ENCODE assay signal across 21 cellular contexts in the genomic region with DNA sequence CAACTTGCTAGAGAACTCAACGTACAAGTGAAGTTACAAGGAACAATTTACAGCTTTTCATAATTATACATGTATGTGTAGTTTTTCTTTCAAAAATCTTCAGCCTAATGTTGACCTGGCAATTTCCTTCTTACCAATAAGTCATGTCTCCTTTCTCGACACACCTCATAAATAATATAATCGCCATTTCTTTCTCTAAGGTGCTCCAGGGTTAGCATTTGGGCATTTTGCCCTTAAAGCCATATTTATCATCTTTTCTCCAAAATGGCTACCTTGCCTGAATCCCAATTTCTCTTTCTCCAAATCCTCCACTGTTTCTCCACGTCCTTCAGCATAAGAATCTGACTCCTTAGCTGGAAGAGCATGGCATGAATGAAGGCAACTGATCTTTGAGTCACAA. TPM values are rescaled to one million over a fixed set of nuclear protein-coding genes. Genes with fewer than 3 reads are reported as not detected.
"Had no signal": no experiment of that assay in that cellular context is flagged by ENCODE, and none has a peak within 500 bp of the region (broad histone marks: within the 10 kb centered on the region; RNA-seq: fewer than 3 reads in every experiment).

No MANE protein-coding gene starts in this region.

- H3K9me3 ChIP-seq: lower lobe of right lung, prostate gland, right atrium auricular region, tibial nerve had no signal

- H3K27me3 Mint-ChIP-seq: activated B cell treated with CpG ODN at 0.5 μM for 24 hours; activated CD8-positive, alpha-beta T cell treated with anti-CD3 and anti-CD28 coated beads for 36 hours; activated T-helper 17 cell treated with anti-CD3 and anti-CD28 coated beads, Interleukin-2, amount 50 U/mL, for 72 hours had no signal

- H3K4me1 ChIP-seq: lower lobe of right lung, prostate gland, right atrium auricular region had no signal

- H3K4me3 Mint-ChIP-seq: activated B cell treated with CpG ODN at 0.5 μM for 24 hours; activated CD8-positive, alpha-beta T cell treated with anti-CD3 and anti-CD28 coated beads for 36 hours; activated naive CD8-positive, alpha-beta T cell treated with anti-CD3 and anti-CD28 coated beads for 36 hours; activated T-helper 17 cell treated with anti-CD3 and anti-CD28 coated beads, Interleukin-2, amount 50 U/mL, for 72 hours; mesothelial cell of epicardium; nephron had no signal

- ATAC-seq: activated CD8-positive, alpha-beta T cell treated with anti-CD3 and anti-CD28 coated beads for 36 hours; activated T-helper 17 cell treated with anti-CD3 and anti-CD28 coated beads, Interleukin-2, amount 50 U/mL, for 72 hours; left cardiac atrium; stimulated activated naive CD8-positive, alpha-beta T cell treated with anti-CD3 and anti-CD28 coated beads, Interleukin-15, Interleukin-2, amounts not matched to agents 100 U/mL and 50 U/mL, for 24 hours had no signal

- H3K9me3 Mint-ChIP-seq: activated B cell treated with CpG ODN at 0.5 μM for 24 hours; activated CD8-positive, alpha-beta T cell treated with anti-CD3 and anti-CD28 coated beads for 36 hours; activated naive CD8-positive, alpha-beta T cell treated with anti-CD3 and anti-CD28 coated beads for 36 hours; activated T-helper 17 cell treated with anti-CD3 and anti-CD28 coated beads, Interleukin-2, amount 50 U/mL, for 72 hours; nephron had no signal

- H3K4me1 Mint-ChIP-seq: activated B cell treated with CpG ODN at 0.5 μM for 24 hours; activated naive CD8-positive, alpha-beta T cell treated with anti-CD3 and anti-CD28 coated beads for 36 hours had no signal

- DNase-seq: activated B cell treated with CpG ODN at 0.5 μM for 24 hours; activated CD4-positive, alpha-beta T cell treated with anti-CD3 and anti-CD28 coated beads for 48 hours; activated CD8-positive, alpha-beta T cell treated with anti-CD3 and anti-CD28 coated beads for 36 hours; activated naive CD4-positive, alpha-beta T cell; activated naive CD8-positive, alpha-beta T cell treated with anti-CD3 and anti-CD28 coated beads for 36 hours; activated T-cell treated with anti-CD3 and anti-CD28 coated beads, Interleukin-2, amount 50 U/mL, for 1 hour; amniotic stem cell; dorsolateral prefrontal cortex; foreskin fibroblast; hippocampal formation; left cardiac atrium; lower lobe of right lung; occipital lobe; stimulated activated CD4-positive, alpha-beta T cell treated with anti-CD3 and anti-CD28 coated beads, Interleukin-2, amount 100 ng/mL, for 24 hours; stimulated activated naive CD8-positive, alpha-beta T cell treated with anti-CD3 and anti-CD28 coated beads, Interleukin-15, Interleukin-2, amounts not matched to agents 100 U/mL and 50 U/mL, for 24 hours had no signal

- H3K27ac Mint-ChIP-seq: activated B cell treated with CpG ODN at 0.5 μM for 24 hours; activated CD8-positive, alpha-beta T cell treated with anti-CD3 and anti-CD28 coated beads for 36 hours; activated naive CD8-positive, alpha-beta T cell treated with anti-CD3 and anti-CD28 coated beads for 36 hours; activated T-helper 17 cell treated with anti-CD3 and anti-CD28 coated beads, Interleukin-2, amount 50 U/mL, for 72 hours; mesothelial cell of epicardium had no signal

- H3K36me3 Mint-ChIP-seq: activated naive CD8-positive, alpha-beta T cell treated with anti-CD3 and anti-CD28 coated beads for 36 hours; mesothelial cell of epicardium had no signal

- H3K27ac ChIP-seq: dorsolateral prefrontal cortex, lower lobe of right lung, right atrium auricular region, tibial nerve had no signal

- H3K4me3 ChIP-seq: dorsolateral prefrontal cortex, lower lobe of right lung, prostate gland, right atrium auricular region, tibial nerve had no signal

- H3K36me3 ChIP-seq: lower lobe of right lung, prostate gland, right atrium auricular region, tibial nerve had no signal

- H3K27me3 ChIP-seq: dorsolateral prefrontal cortex, right atrium auricular region, tibial nerve had no signal

RNA-seq across cellular contexts. Expression of a gene that starts 50.3 kb away (rescaled TPM):
- total RNA-seq: activated CD8-positive, alpha-beta T cell treated with anti-CD3 and anti-CD28 coated beads for 36 hours; activated naive CD8-positive, alpha-beta T cell treated with anti-CD3 and anti-CD28 coated beads for 36 hours had no signal
